21 cellular contexts compared by ENCODE assay signal in the genomic region with DNA sequence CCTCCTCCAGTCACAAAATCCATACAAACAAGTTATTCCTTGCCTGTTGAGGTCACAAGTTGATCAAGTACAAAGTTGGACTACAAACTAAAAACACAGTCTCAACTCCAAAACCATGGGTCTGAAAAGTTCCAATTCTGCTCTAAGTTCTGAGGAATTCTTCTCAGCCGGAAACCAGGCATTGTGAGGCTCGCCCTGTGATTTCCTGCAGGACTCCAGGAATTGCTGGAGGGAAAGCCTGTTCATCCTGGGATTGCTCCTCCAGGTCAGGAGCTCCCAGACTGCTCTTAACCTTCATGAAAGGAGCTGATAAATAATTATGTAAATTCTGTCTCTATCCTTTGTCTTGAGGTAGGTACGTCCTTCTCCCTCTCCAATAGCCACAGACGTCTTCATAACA. TPM values are rescaled to one million over a fixed set of nuclear protein-coding genes. Genes with fewer than 3 reads are reported as not detected.
DNase-seq lines count a peak whose midpoint lies in the region; ATAC-seq, FAIRE-seq and TF ChIP-seq lines count a peak whose summit lies in the region.
"Had no signal": no experiment of that assay in that cellular context is flagged by ENCODE, and none has a peak within 500 bp of the region (broad histone marks: within the 10 kb centered on the region; RNA-seq: fewer than 3 reads in every experiment).

No MANE protein-coding gene starts in this region.

- no peak overlapping the region for H3K4me3 ChIP-seq in CD4-positive, CD25-positive, alpha-beta regulatory T cell (ENCODE audit: low read depth, low read length)
- H3K4me3 ChIP-seq in RWPE2 (ENCODE audit: severe bottlenecking) (no peak overlapping the region), gastroesophageal sphincter (no peak overlapping the region), trophoblast cell (ENCODE audit: low read depth, low read length) (no peak overlapping the region), Peyer's patch (no peak overlapping the region)
- H3K4me3 ChIP-seq: ovary, uterus had no signal

- no peak for TF ChIP-seq CTCF in RWPE2 (IDR thresholded peaks at IDR 0.05; ENCODE audit: poor library complexity, severe bottlenecking)
- no peak for TF ChIP-seq CTCF in gastroesophageal sphincter (IDR thresholded peaks at IDR 0.05)
- TF ChIP-seq CTCF in Peyer's patch (IDR thresholded peaks at IDR 0.05) = no peak

- peak overlapping the region in 1 of 4 donors; percentile 35 for H3K4me3 Mint-ChIP-seq in CD4-positive, CD25-positive, alpha-beta regulatory T cell
- H3K4me3 Mint-ChIP-seq in T-helper 17 cell = no peak overlapping the region
- H3K4me3 Mint-ChIP-seq: activated T-helper 1 cell treated with anti-CD3 and anti-CD28 coated beads, Interleukin-12 subunit alpha, Interleukin-12 subunit beta, Interleukin-2, Interleukin-4 antibody, amounts not matched to agents 30 ng/mL and 10 ng/mL and 1 ng/mL, durations not matched to agents 14 hours and 24 hours and 36 hours; CD14-positive monocyte; stimulated activated naive B cell treated with anti-CD40 and anti-IgM and Interleukin-4, amounts not matched to agents 10 μg/mL and 1 μg/mL and 100 μg/mL, for 72 hours had no signal

- H3K36me3 ChIP-seq in CD4-positive, CD25-positive, alpha-beta regulatory T cell (ENCODE audit: control insufficient read depth, insufficient read depth, low read length) = no peaks in the 10 kb centered on the region
- peaks cover 15% of the 10 kb centered on the region for H3K36me3 ChIP-seq in RWPE2 (ENCODE audit: low read depth)
- no peaks in the 10 kb centered on the region for H3K36me3 ChIP-seq in gastroesophageal sphincter
- H3K36me3 ChIP-seq in trophoblast cell (ENCODE audit: control insufficient read depth in 1 of 2, insufficient read depth in 2 of 2, low read length in 2 of 2) = no peaks in the 10 kb centered on the region
- no peaks in the 10 kb centered on the region for H3K36me3 ChIP-seq in Peyer's patch
- H3K36me3 ChIP-seq: ovary, uterus had no signal

- H3K27me3 Mint-ChIP-seq in CD4-positive, CD25-positive, alpha-beta regulatory T cell = no peaks in the 10 kb centered on the region
- H3K27me3 Mint-ChIP-seq in T-helper 17 cell = no peaks in the 10 kb centered on the region
- H3K27me3 Mint-ChIP-seq: stimulated activated naive B cell treated with anti-CD40 and anti-IgM and Interleukin-4, amounts not matched to agents 10 μg/mL and 1 μg/mL and 100 μg/mL, for 72 hours had no signal

- no peak for DNase-seq in CD4-positive, CD25-positive, alpha-beta regulatory T cell
- no peak for DNase-seq in RWPE2 (ENCODE audit: low spot score)
- DNase-seq in trophoblast cell = no peak
- DNase-seq in frontal cortex (ENCODE audit: low spot score in 2 of 2) = no peak
- no peak for DNase-seq in Peyer's patch
- DNase-seq in T-helper 17 cell = no peak
- no peak for DNase-seq in NCI-H774 (lab: John Stamatoyannopoulos, UW)
- DNase-seq: activated CD4-positive, CD25-positive, alpha-beta regulatory T cell; activated CD8-positive, alpha-beta memory T cell treated with anti-CD3 and anti-CD28 coated beads for 24 hours; DMS79; kidney glomerular epithelial cell; NCI-H1105; NCI-H2171; ovary; SHP77 treated with DMSO at 0.1 percent for 48 hours; stimulated activated CD4-positive, alpha-beta T cell treated with anti-CD3 and anti-CD28 coated beads, Interleukin-12 subunit alpha, Interleukin-12 subunit beta, amount 100 ng/mL, for 4 hours; stimulated activated naive B cell treated with anti-CD40 and anti-IgM and Interleukin-4, amounts not matched to agents 10 μg/mL and 1 μg/mL and 100 μg/mL, for 72 hours; uterus had no signal

- H3K9me3 Mint-ChIP-seq in CD4-positive, CD25-positive, alpha-beta regulatory T cell = peaks cover 0 to 1% (median 0%) of the 10 kb centered on the region in 7 donors
- H3K9me3 Mint-ChIP-seq: activated T-helper 1 cell treated with anti-CD3 and anti-CD28 coated beads, Interleukin-12 subunit alpha, Interleukin-12 subunit beta, Interleukin-2, Interleukin-4 antibody, amounts not matched to agents 30 ng/mL and 10 ng/mL and 1 ng/mL, durations not matched to agents 14 hours and 24 hours and 36 hours; CD14-positive monocyte; stimulated activated naive B cell treated with anti-CD40 and anti-IgM and Interleukin-4, amounts not matched to agents 10 μg/mL and 1 μg/mL and 100 μg/mL, for 72 hours had no signal

- H3K23ac ChIP-seq in trophoblast cell (ENCODE audit: low read length) = no peak overlapping the region

- WGBS in gastroesophageal sphincter (ENCODE audit: low coverage in 1 of 2), 2 donors = 57 to 59% methylated on average over 3 to 4 of the region's 4 CpGs
- no CpG with 5 or more reads among the region's 4 CpGs for WGBS in trophoblast cell (ENCODE audit: extremely low coverage, insufficient coverage, insufficient read length)

- H2AK5ac ChIP-seq in trophoblast cell (ENCODE audit: low read length) = no peak overlapping the region

- H2BK120ac ChIP-seq in trophoblast cell (ENCODE audit: insufficient read depth, low read length, poor library complexity) = no peak overlapping the region

- no peak overlapping the region for H3K14ac ChIP-seq in trophoblast cell (ENCODE audit: low read length)

- ATAC-seq in CD4-positive, CD25-positive, alpha-beta regulatory T cell (ENCODE audit: low read depth in 2 of 2) = no peak
- ATAC-seq in RWPE2 (ENCODE audit: low read depth) = no peak
- no peak for ATAC-seq in gastroesophageal sphincter
- no peak for ATAC-seq in T-helper 17 cell
- ATAC-seq: stimulated activated naive B cell treated with anti-CD40 and anti-IgM and Interleukin-4, amounts not matched to agents 10 μg/mL and 1 μg/mL and 100 μg/mL, for 72 hours had no signal

- no peak overlapping the region for H3K27ac ChIP-seq in CD4-positive, CD25-positive, alpha-beta regulatory T cell (ENCODE audit: insufficient read depth, low read length, poor library complexity, severe bottlenecking)
- peak overlapping the region; percentile 73 for H3K27ac ChIP-seq in RWPE2 (ENCODE audit: poor library complexity, severe bottlenecking)
- H3K27ac ChIP-seq in gastroesophageal sphincter = peak overlapping the region in 3 of 4 donors; percentile 27 to 99 (median 40)
- peak overlapping the region; percentile 67 for H3K27ac ChIP-seq in trophoblast cell (ENCODE audit: low read depth, low read length)
- no peak overlapping the region for H3K27ac ChIP-seq in Peyer's patch
- H3K27ac ChIP-seq: ovary had no signal

- no peak overlapping the region for H3K18ac ChIP-seq in trophoblast cell (ENCODE audit: low read length)

- peaks cover 10% of the 10 kb centered on the region for H3K79me2 ChIP-seq in trophoblast cell (ENCODE audit: control insufficient read depth, insufficient read depth, low read length, poor library complexity)

- H4K8ac ChIP-seq in trophoblast cell (ENCODE audit: low read depth, low read length) = no peak overlapping the region

- TF ChIP-seq EP300 in gastroesophageal sphincter (IDR thresholded peaks at IDR 0.05) = no peak

- no peak overlapping the region for H4K12ac ChIP-seq in trophoblast cell (ENCODE audit: low read depth, low read length)

- no peak overlapping the region for H3K4ac ChIP-seq in trophoblast cell (ENCODE audit: low read depth, low read length)

- peaks cover 12 to 65% (median 33%) of the 10 kb centered on the region in 4 donors for H3K4me1 Mint-ChIP-seq in CD4-positive, CD25-positive, alpha-beta regulatory T cell
- peaks cover 37% of the 10 kb centered on the region for H3K4me1 Mint-ChIP-seq in T-helper 17 cell

- H3K9ac ChIP-seq in trophoblast cell (ENCODE audit: low read length) = no peak overlapping the region

- H3K4me2 ChIP-seq in trophoblast cell (ENCODE audit: low read length) = no peak overlapping the region

- TF ChIP-seq POLR2A in gastroesophageal sphincter (IDR thresholded peaks at IDR 0.05) (no peak), Peyer's patch (IDR thresholded peaks at IDR 0.05) (no peak)

- H3K4me1 ChIP-seq in CD4-positive, CD25-positive, alpha-beta regulatory T cell (ENCODE audit: control insufficient read depth, insufficient read depth, low read length, poor library complexity, severe bottlenecking) = peaks cover 14% of the 10 kb centered on the region
- H3K4me1 ChIP-seq in RWPE2 (ENCODE audit: insufficient read depth, poor library complexity, severe bottlenecking) = peaks cover 36% of the 10 kb centered on the region
- peaks cover 15 to 96% (median 56%) of the 10 kb centered on the region in 3 donors for H3K4me1 ChIP-seq in gastroesophageal sphincter
- peaks cover 31 to 45% of the 10 kb centered on the region in 2 experiments for H3K4me1 ChIP-seq in trophoblast cell (ENCODE audit: control insufficient read depth in 1 of 2, insufficient read depth in 2 of 2, low read length in 2 of 2)
- H3K4me1 ChIP-seq in Peyer's patch = peaks cover 0 to 37% (median 0%) of the 10 kb centered on the region in 4 donors

- H3K9me3 ChIP-seq in CD4-positive, CD25-positive, alpha-beta regulatory T cell (ENCODE audit: control insufficient read depth in 2 of 2, low read length in 2 of 2) = no peaks in the 10 kb centered on the region
- no peaks in the 10 kb centered on the region for H3K9me3 ChIP-seq in RWPE2 (ENCODE audit: severe bottlenecking)
- H3K9me3 ChIP-seq in gastroesophageal sphincter = no peaks in the 10 kb centered on the region
- no peaks in the 10 kb centered on the region for H3K9me3 ChIP-seq in trophoblast cell (ENCODE audit: insufficient read depth, low read depth, low read length)
- no peaks in the 10 kb centered on the region for H3K9me3 ChIP-seq in Peyer's patch
- no peaks in the 10 kb centered on the region for H3K9me3 ChIP-seq in T-helper 17 cell (ENCODE audit: control insufficient read depth, low read length, poor library complexity, severe bottlenecking)
- H3K9me3 ChIP-seq: ovary, uterus had no signal

- peaks cover 13% of the 10 kb centered on the region for H3K36me3 Mint-ChIP-seq in CD4-positive, CD25-positive, alpha-beta regulatory T cell
- peaks cover 7% of the 10 kb centered on the region for H3K36me3 Mint-ChIP-seq in T-helper 17 cell (ENCODE audit: low read depth)
- H3K36me3 Mint-ChIP-seq: stimulated activated naive B cell treated with anti-CD40 and anti-IgM and Interleukin-4, amounts not matched to agents 10 μg/mL and 1 μg/mL and 100 μg/mL, for 72 hours had no signal

- no peak overlapping the region for H2AFZ ChIP-seq in trophoblast cell (ENCODE audit: insufficient read depth, low read length, poor library complexity)

- no peak overlapping the region for H2BK12ac ChIP-seq in trophoblast cell (ENCODE audit: low read length)

- peak overlapping the region; percentile 14 for H2BK5ac ChIP-seq in trophoblast cell (ENCODE audit: low read depth, low read length, poor library complexity)

- no peak for FAIRE-seq in frontal cortex (lab: Jason Lieb, UNC)

- H3K27ac Mint-ChIP-seq in CD4-positive, CD25-positive, alpha-beta regulatory T cell = peak overlapping the region in 2 of 3 donors; percentile 51 to 77
- H3K27ac Mint-ChIP-seq in T-helper 17 cell = no peak overlapping the region
- H3K27ac Mint-ChIP-seq: activated T-helper 1 cell treated with anti-CD3 and anti-CD28 coated beads, Interleukin-12 subunit alpha, Interleukin-12 subunit beta, Interleukin-2, Interleukin-4 antibody, amounts not matched to agents 30 ng/mL and 10 ng/mL and 1 ng/mL, durations not matched to agents 14 hours and 24 hours and 36 hours; stimulated activated naive B cell treated with anti-CD40 and anti-IgM and Interleukin-4, amounts not matched to agents 10 μg/mL and 1 μg/mL and 100 μg/mL, for 72 hours had no signal

- no peak overlapping the region for H4K91ac ChIP-seq in trophoblast cell (ENCODE audit: low read depth, low read length)

- H3K79me1 ChIP-seq in trophoblast cell (ENCODE audit: low read length) = peaks cover 17% of the 10 kb centered on the region

- H3K27me3 ChIP-seq in CD4-positive, CD25-positive, alpha-beta regulatory T cell (ENCODE audit: control insufficient read depth, insufficient read depth, low read length) = no peaks in the 10 kb centered on the region
- H3K27me3 ChIP-seq in RWPE2 (ENCODE audit: insufficient read depth, poor library complexity, severe bottlenecking) = no peaks in the 10 kb centered on the region
- no peaks in the 10 kb centered on the region for H3K27me3 ChIP-seq in gastroesophageal sphincter
- H3K27me3 ChIP-seq in trophoblast cell (ENCODE audit: insufficient read depth, low read length) = no peaks in the 10 kb centered on the region
- H3K27me3 ChIP-seq in Peyer's patch = no peaks in the 10 kb centered on the region
- H3K27me3 ChIP-seq: ovary, uterus had no signal

RNA-seq across cellular contexts. Expression of a gene that starts 8.5 kb away (rescaled TPM):
- 12.0 TPM for total RNA-seq in CD4-positive, CD25-positive, alpha-beta regulatory T cell
- polyA plus RNA-seq in CD4-positive, CD25-positive, alpha-beta regulatory T cell = 1 to 10 TPM; 3.2 to 4.5 (median 3.7) TPM
- total RNA-seq in gastroesophageal sphincter = 10 to 100 TPM; 16.7 to 34.2 (median 25.0) TPM
- 30.3 and 31.3 TPM in 2 replicates for polyA plus RNA-seq in trophoblast cell (2013)
- total RNA-seq in frontal cortex = 2.0 TPM
- 10 to 100 TPM in 3 of 4 donors, 1 to 10 TPM in 1; 8.3 to 17.7 (median 14.7) TPM for total RNA-seq in Peyer's patch
- 1 to 10 TPM; 8.6 to 8.9 TPM for total RNA-seq in T-helper 17 cell

Comparison
In these comparisons a context has a peak if more than half of its experiments do, and no peak if none do; other contexts are left out.
1. H3K27ac ChIP-seq: peak in RWPE2 (single experiment), gastroesophageal sphincter (3 of 4) and trophoblast cell (single experiment); none in CD4-positive, CD25-positive, alpha-beta regulatory T cell (single experiment) and Peyer's patch (0 of 4).